In genomic region chr10:27230022-27230421, GRCh38 we compare ENCODE assay signal across 21 cellular contexts.
"Had no signal": no experiment of that assay in that cellular context is flagged by ENCODE, and none has a peak within 500 bp of the region (broad histone marks: within the 10 kb centered on the region; RNA-seq: fewer than 3 reads in every experiment).

No MANE protein-coding gene starts in this region.

- H3K36me3 ChIP-seq: ovary, uterus had no signal

- H3K9me3 ChIP-seq: left lung, mucosa of descending colon, ovary, right atrium auricular region, spleen, suprapubic skin, thoracic aorta, tibial artery, uterus had no signal

- H3K4me1 ChIP-seq: left lung, right atrium auricular region, suprapubic skin, tibial artery, uterus had no signal

- H3K27ac ChIP-seq: left lung, ovary, right atrium auricular region, skin epidermis, spleen, suprapubic skin, thoracic aorta, tibial artery, uterus had no signal

- H3K4me3 ChIP-seq: left lung, lung, mucosa of descending colon, ovary, right atrium auricular region, skin epidermis, spleen, suprapubic skin, thoracic aorta, tibial artery, uterus had no signal

- ATAC-seq: left cardiac atrium; left lung; mucosa of descending colon; naive thymus-derived CD4-positive, alpha-beta T cell; natural killer cell treated with Interleukin-12 subunit alpha and Interleukin-12 subunit beta and Interleukin-15 and Interleukin-18, amount 100 ng/mL, for 72 hours; sciatic nerve; stimulated activated effector memory CD8-positive, alpha-beta T cell treated with anti-CD3 and anti-CD28 coated beads, Interleukin-12 subunit alpha, Interleukin-12 subunit beta, amount 100 ng/mL, for 72 hours had no signal

- DNase-seq: hypothalamus; immature natural killer cell; left cardiac atrium; left lung; midbrain; mucosa of descending colon; naive thymus-derived CD4-positive, alpha-beta T cell; ovary; spleen; stimulated activated CD4-positive, alpha-beta T cell treated with anti-CD3 and anti-CD28 coated beads, Interleukin-4, amount 100 ng/mL, for 24 hours; stimulated activated naive CD4-positive, alpha-beta T cell; tibial artery; uterus had no signal

- H3K27me3 ChIP-seq: left lung, ovary, right atrium auricular region, spleen, suprapubic skin, tibial artery, uterus had no signal
